ENCODE assay signal across 1 cellular context in the genomic region with DNA sequence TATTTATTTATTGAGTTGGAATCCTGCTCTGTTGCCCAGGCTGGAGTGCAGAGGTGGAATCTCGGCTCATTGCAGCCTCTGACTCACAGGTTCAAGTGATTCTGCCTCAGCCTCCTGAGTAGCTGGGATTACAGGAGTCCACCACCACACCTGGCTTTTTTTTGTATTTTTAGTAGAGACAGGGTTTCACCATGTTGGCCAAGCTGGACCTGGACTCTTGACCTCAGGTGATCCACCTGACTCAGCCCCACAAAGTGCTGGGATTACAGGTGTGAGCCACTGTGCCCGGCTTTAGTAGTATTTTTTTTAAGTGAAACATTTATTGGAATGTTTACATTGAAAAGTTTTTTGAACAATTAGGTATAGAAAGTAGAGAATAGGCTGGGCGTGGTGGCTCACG.
TF ChIP-seq lines count a peak whose summit lies in the region.

No MANE protein-coding gene starts in this region.

TF ChIP-seq in HepG2, 621 proteins besides CTCF, POLR2A, EP300 and RAD21:
- TF ChIP-seq SALL2 (CRISPR knock-in tag; IDR thresholded peaks at IDR 0.05) = no peak
- no peak for TF ChIP-seq SCMH1 (CRISPR knock-in tag; IDR thresholded peaks at IDR 0.05; ENCODE audit: borderline replicate concordance)
- TF ChIP-seq MAX (IDR thresholded peaks at IDR 0.05) = no peak
- TF ChIP-seq NKX3-1 (CRISPR knock-in tag; IDR thresholded peaks at IDR 0.05) = no peak
- no peak for TF ChIP-seq ZMAT3 (CRISPR knock-in tag; conservative IDR thresholded peaks at IDR 0.05)
- no peak for TF ChIP-seq ZNF296 (CRISPR knock-in tag; conservative IDR thresholded peaks at IDR 0.05)
- TF ChIP-seq, protein P1, sequence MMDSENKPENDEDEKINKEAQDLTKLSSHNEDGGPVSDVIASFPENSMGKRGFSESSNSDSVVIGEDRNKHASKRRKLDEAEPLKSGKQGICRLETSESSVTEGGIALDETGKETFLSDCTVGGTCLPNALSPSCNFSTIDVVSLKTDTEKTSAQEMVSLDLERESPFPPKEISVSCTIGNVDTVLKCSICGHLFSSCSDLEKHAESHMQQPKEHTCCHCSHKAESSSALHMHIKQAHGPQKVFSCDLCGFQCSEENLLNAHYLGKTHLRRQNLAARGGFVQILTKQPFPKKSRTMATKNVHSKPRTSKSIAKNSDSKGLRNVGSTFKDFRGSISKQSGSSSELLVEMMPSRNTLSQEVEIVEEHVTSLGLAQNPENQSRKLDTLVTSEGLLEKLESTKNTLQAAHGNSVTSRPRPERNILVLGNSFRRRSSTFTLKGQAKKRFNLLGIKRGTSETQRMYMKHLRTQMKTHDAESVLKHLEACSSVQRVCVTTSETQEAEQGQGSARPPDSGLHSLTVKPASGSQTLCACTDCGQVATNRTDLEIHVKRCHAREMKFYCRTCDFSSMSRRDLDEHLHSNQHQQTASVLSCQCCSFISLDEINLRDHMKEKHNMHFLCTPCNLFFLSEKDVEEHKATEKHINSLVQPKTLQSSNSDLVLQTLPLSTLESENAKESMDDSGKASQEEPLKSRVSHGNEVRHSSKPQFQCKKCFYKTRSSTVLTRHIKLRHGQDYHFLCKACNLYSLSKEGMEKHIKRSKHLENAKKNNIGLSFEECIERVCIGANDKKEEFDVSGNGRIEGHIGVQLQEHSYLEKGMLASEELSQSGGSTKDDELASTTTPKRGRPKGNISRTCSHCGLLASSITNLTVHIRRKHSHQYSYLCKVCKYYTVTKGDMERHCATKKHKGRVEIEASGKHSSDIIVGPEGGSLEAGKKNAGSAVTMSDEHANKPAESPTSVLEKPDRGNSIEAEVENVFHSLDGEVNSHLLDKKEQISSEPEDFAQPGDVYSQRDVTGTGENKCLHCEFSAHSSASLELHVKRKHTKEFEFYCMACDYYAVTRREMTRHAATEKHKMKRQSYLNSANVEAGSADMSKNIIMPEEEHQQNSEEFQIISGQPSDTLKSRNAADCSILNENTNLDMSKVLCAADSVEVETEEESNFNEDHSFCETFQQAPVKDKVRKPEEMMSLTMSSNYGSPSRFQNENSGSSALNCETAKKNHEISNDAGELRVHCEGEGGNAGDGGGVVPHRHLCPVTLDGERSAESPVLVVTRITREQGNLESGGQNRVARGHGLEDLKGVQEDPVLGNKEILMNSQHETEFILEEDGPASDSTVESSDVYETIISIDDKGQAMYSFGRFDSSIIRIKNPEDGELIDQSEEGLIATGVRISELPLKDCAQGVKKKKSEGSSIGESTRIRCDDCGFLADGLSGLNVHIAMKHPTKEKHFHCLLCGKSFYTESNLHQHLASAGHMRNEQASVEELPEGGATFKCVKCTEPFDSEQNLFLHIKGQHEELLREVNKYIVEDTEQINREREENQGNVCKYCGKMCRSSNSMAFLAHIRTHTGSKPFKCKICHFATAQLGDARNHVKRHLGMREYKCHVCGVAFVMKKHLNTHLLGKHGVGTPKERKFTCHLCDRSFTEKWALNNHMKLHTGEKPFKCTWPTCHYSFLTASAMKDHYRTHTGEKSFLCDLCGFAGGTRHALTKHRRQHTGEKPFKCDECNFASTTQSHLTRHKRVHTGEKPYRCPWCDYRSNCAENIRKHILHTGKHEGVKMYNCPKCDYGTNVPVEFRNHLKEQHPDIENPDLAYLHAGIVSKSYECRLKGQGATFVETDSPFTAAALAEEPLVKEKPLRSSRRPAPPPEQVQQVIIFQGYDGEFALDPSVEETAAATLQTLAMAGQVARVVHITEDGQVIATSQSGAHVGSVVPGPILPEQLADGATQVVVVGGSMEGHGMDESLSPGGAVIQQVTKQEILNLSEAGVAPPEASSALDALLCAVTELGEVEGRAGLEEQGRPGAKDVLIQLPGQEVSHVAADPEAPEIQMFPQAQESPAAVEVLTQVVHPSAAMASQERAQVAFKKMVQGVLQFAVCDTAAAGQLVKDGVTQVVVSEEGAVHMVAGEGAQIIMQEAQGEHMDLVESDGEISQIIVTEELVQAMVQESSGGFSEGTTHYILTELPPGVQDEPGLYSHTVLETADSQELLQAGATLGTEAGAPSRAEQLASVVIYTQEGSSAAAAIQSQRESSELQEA (CRISPR knock-in tag; IDR thresholded peaks at IDR 0.05; ENCODE audit: not compliant biosample characterization) = no peak
- TF ChIP-seq FOXP1 (IDR thresholded peaks at IDR 0.05) = no peak
- no peak for TF ChIP-seq FOXP1 (CRISPR knock-in tag; IDR thresholded peaks at IDR 0.05)
- 0 out of 4 replicates have a peak, but pooled peaks of 1 of the 2 experiments have one; percentile 15 for TF ChIP-seq NR2F1 (CRISPR knock-in tag; IDR thresholded peaks at IDR 0.05)
- no peak for TF ChIP-seq FOXA3 (CRISPR knock-in tag; IDR thresholded peaks at IDR 0.05)
- TF ChIP-seq RFXAP (CRISPR knock-in tag; IDR thresholded peaks at IDR 0.05; ENCODE audit: borderline replicate concordance) = no peak
- no peak for TF ChIP-seq KDM6A (CRISPR knock-in tag; IDR thresholded peaks at IDR 0.05; ENCODE audit: low read depth)
- TF ChIP-seq FOSL2 (CRISPR knock-in tag; IDR thresholded peaks at IDR 0.05) = 0 out of 2 replicates have a peak, but pooled peaks have one; percentile 10
- TF ChIP-seq ZSCAN9 (CRISPR knock-in tag; IDR thresholded peaks at IDR 0.05; ENCODE audit: borderline replicate concordance) = no peak
- TF ChIP-seq ZNF382 (CRISPR knock-in tag; IDR thresholded peaks at IDR 0.05; ENCODE audit: borderline replicate concordance) = no peak
- TF ChIP-seq ZEB1 (IDR thresholded peaks at IDR 0.05; ENCODE audit: insufficient replicate concordance, low read depth) = peak; percentile 31
- TF ChIP-seq, protein P2, sequence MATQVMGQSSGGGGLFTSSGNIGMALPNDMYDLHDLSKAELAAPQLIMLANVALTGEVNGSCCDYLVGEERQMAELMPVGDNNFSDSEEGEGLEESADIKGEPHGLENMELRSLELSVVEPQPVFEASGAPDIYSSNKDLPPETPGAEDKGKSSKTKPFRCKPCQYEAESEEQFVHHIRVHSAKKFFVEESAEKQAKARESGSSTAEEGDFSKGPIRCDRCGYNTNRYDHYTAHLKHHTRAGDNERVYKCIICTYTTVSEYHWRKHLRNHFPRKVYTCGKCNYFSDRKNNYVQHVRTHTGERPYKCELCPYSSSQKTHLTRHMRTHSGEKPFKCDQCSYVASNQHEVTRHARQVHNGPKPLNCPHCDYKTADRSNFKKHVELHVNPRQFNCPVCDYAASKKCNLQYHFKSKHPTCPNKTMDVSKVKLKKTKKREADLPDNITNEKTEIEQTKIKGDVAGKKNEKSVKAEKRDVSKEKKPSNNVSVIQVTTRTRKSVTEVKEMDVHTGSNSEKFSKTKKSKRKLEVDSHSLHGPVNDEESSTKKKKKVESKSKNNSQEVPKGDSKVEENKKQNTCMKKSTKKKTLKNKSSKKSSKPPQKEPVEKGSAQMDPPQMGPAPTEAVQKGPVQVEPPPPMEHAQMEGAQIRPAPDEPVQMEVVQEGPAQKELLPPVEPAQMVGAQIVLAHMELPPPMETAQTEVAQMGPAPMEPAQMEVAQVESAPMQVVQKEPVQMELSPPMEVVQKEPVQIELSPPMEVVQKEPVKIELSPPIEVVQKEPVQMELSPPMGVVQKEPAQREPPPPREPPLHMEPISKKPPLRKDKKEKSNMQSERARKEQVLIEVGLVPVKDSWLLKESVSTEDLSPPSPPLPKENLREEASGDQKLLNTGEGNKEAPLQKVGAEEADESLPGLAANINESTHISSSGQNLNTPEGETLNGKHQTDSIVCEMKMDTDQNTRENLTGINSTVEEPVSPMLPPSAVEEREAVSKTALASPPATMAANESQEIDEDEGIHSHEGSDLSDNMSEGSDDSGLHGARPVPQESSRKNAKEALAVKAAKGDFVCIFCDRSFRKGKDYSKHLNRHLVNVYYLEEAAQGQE (IDR thresholded peaks at IDR 0.05; ENCODE audit: borderline replicate concordance in 1 of 2, low read depth in 1 of 2, low read length in 2 of 2) = no peak
- TF ChIP-seq, protein P3, sequence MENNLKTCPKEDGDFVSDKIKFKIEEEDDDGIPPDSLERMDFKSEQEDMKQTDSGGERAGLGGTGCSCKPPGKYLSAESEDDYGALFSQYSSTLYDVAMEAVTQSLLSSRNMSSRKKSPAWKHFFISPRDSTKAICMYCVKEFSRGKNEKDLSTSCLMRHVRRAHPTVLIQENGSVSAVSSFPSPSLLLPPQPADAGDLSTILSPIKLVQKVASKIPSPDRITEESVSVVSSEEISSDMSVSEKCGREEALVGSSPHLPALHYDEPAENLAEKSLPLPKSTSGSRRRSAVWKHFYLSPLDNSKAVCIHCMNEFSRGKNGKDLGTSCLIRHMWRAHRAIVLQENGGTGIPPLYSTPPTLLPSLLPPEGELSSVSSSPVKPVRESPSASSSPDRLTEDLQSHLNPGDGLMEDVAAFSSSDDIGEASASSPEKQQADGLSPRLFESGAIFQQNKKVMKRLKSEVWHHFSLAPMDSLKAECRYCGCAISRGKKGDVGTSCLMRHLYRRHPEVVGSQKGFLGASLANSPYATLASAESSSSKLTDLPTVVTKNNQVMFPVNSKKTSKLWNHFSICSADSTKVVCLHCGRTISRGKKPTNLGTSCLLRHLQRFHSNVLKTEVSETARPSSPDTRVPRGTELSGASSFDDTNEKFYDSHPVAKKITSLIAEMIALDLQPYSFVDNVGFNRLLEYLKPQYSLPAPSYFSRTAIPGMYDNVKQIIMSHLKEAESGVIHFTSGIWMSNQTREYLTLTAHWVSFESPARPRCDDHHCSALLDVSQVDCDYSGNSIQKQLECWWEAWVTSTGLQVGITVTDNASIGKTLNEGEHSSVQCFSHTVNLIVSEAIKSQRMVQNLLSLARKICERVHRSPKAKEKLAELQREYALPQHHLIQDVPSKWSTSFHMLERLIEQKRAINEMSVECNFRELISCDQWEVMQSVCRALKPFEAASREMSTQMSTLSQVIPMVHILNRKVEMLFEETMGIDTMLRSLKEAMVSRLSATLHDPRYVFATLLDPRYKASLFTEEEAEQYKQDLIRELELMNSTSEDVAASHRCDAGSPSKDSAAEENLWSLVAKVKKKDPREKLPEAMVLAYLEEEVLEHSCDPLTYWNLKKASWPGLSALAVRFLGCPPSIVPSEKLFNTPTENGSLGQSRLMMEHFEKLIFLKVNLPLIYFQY (CRISPR knock-in tag; IDR thresholded peaks at IDR 0.05; ENCODE audit: borderline replicate concordance) = no peak
- no peak for TF ChIP-seq MEIS1 (CRISPR knock-in tag; IDR thresholded peaks at IDR 0.05; ENCODE audit: borderline replicate concordance)
- no peak for TF ChIP-seq ATF7-NPFF (CRISPR knock-in tag; IDR thresholded peaks at IDR 0.05; ENCODE audit: low read depth)
- no peak for TF ChIP-seq PHF21A (CRISPR knock-in tag; IDR thresholded peaks at IDR 0.05)
- TF ChIP-seq, protein P4, sequence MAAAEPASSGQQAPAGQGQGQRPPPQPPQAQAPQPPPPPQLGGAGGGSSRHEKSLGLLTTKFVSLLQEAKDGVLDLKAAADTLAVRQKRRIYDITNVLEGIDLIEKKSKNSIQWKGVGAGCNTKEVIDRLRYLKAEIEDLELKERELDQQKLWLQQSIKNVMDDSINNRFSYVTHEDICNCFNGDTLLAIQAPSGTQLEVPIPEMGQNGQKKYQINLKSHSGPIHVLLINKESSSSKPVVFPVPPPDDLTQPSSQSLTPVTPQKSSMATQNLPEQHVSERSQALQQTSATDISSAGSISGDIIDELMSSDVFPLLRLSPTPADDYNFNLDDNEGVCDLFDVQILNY (CRISPR knock-in tag; conservative IDR thresholded peaks at IDR 0.05) = no peak
- TF ChIP-seq PLRG1 (conservative IDR thresholded peaks at IDR 0.05) = no peak
- TF ChIP-seq HNRNPUL1 (IDR thresholded peaks at IDR 0.05; ENCODE audit: low read depth, low read length) = no peak
